ENCODE assay signal across 24 cellular contexts in genomic region chr9:95947118-95947517, GRCh38.
"Had no signal": no experiment of that assay in that cellular context is flagged by ENCODE, and none has a peak within 500 bp of the region (broad histone marks: within the 10 kb centered on the region; RNA-seq: fewer than 3 reads in every experiment).

No MANE protein-coding gene starts in this region.

- H3K27me3 ChIP-seq: brain microvascular endothelial cell, colonic mucosa, foreskin keratinocyte, left lung, suprapubic skin had no signal

- H3K27me3 Mint-ChIP-seq: activated naive CD8-positive, alpha-beta T cell; progenitor cell of endocrine pancreas; stimulated activated naive CD8-positive, alpha-beta T cell treated with anti-CD3 and anti-CD28 coated beads, Interleukin-15, amount 100 ng/mL, for 72 hours; type B pancreatic cell had no signal

- DNase-seq: activated CD4-positive, alpha-beta T cell treated with anti-CD3 and anti-CD28 coated beads, Interleukin-2, amount 50 U/mL, for 4 hours; amygdala; brain microvascular endothelial cell; central memory CD4-positive, alpha-beta T cell; colonic mucosa; endodermal cell; foreskin keratinocyte; glutamatergic neuron; hippocampal formation; islet precursor cell; left lung; right cardiac atrium; stimulated activated CD4-positive, alpha-beta T cell treated with anti-CD3 and anti-CD28 coated beads, Interleukin-15, amount 100 ng/mL, for 24 hours; stimulated activated CD4-positive, alpha-beta T cell treated with anti-CD3 and anti-CD28 coated beads, Interleukin-2, amount 100 ng/mL, for 48 hours; stimulated activated naive CD8-positive, alpha-beta T cell treated with anti-CD3 and anti-CD28 coated beads, Interleukin-15, amount 100 ng/mL, for 72 hours; T-helper 2 cell; WERI-Rb-1 had no signal

- H3K4me3 ChIP-seq: colonic mucosa, left lung, skin epidermis, suprapubic skin had no signal

- H3K4me1 Mint-ChIP-seq: endodermal cell, mesothelial cell of epicardium had no signal

- H3K36me3 ChIP-seq: colonic mucosa had no signal

- H3K4me3 Mint-ChIP-seq: activated naive CD8-positive, alpha-beta T cell; activated T-helper 1 cell treated with anti-CD3 and anti-CD28 coated beads, Interleukin-12 subunit alpha, Interleukin-12 subunit beta, Interleukin-2, Interleukin-4 antibody, amounts not matched to agents 30 ng/mL and 10 ng/mL and 1 ng/mL, durations not matched to agents 14 hours and 24 hours and 36 hours; endodermal cell; mesothelial cell of epicardium; stimulated activated naive CD8-positive, alpha-beta T cell treated with anti-CD3 and anti-CD28 coated beads, Interleukin-15, amount 100 ng/mL, for 72 hours; type B pancreatic cell had no signal

- H3K4me1 ChIP-seq: colonic mucosa, foreskin keratinocyte, left lung, suprapubic skin had no signal

- H3K27ac Mint-ChIP-seq: activated naive CD8-positive, alpha-beta T cell; activated T-helper 1 cell treated with anti-CD3 and anti-CD28 coated beads, Interleukin-12 subunit alpha, Interleukin-12 subunit beta, Interleukin-2, Interleukin-4 antibody, amounts not matched to agents 30 ng/mL and 10 ng/mL and 1 ng/mL, durations not matched to agents 14 hours and 24 hours and 36 hours; endodermal cell; mesothelial cell of epicardium; progenitor cell of endocrine pancreas; stimulated activated naive CD8-positive, alpha-beta T cell treated with anti-CD3 and anti-CD28 coated beads, Interleukin-15, amount 100 ng/mL, for 72 hours; type B pancreatic cell had no signal

- ATAC-seq: foreskin keratinocyte; left lung; right cardiac atrium; stimulated activated naive CD8-positive, alpha-beta T cell treated with anti-CD3 and anti-CD28 coated beads, Interleukin-15, amount 100 ng/mL, for 72 hours had no signal

- H3K9me3 ChIP-seq: colonic mucosa had no signal

- H3K27ac ChIP-seq: brain microvascular endothelial cell, colonic mucosa, foreskin keratinocyte, left lung, skin epidermis, suprapubic skin, WERI-Rb-1 had no signal
